Comparison of ENCODE assay signal across 25 cellular contexts in genomic region chr10:91975438-91975837, GRCh38. TPM values are rescaled to one million over a fixed set of nuclear protein-coding genes. Genes with fewer than 3 reads are reported as not detected.
DNase-seq lines count a peak whose midpoint lies in the region; ATAC-seq, FAIRE-seq and TF ChIP-seq lines count a peak whose summit lies in the region.
"Had no signal": no experiment of that assay in that cellular context is flagged by ENCODE, and none has a peak within 500 bp of the region (broad histone marks: within the 10 kb centered on the region; RNA-seq: fewer than 3 reads in every experiment).

No MANE protein-coding gene starts in this region.

- H3K4me1 ChIP-seq in astrocyte (ENCODE audit: insufficient read depth, low read length) = peaks cover 26% of the 10 kb centered on the region
- H3K4me1 ChIP-seq: testis, uterus had no signal

- no peak overlapping the region for H2AFZ ChIP-seq in astrocyte (ENCODE audit: low read depth, low read length)

- H3K4me3 Mint-ChIP-seq in activated naive CD4-positive, alpha-beta T cell treated with anti-CD3 and anti-CD28 coated beads for 36 hours = no peak overlapping the region
- no peak overlapping the region for H3K4me3 Mint-ChIP-seq in astrocyte (ENCODE audit: unreplicated experiment)
- H3K4me3 Mint-ChIP-seq: naive B cell had no signal

- H3K36me3 Mint-ChIP-seq in activated naive CD4-positive, alpha-beta T cell treated with anti-CD3 and anti-CD28 coated beads for 36 hours (ENCODE audit: low read depth) = peaks cover 26% of the 10 kb centered on the region
- H3K36me3 Mint-ChIP-seq in astrocyte (ENCODE audit: low read depth, unreplicated experiment) = peaks cover 9% of the 10 kb centered on the region

- TF ChIP-seq CTCF in astrocyte (IDR thresholded peaks at IDR 0.05; ENCODE audit: insufficient read depth, low read depth, low read length) (no peak), GM13977 (IDR thresholded peaks at IDR 0.05; ENCODE audit: extremely low read depth, insufficient read depth, missing control alignments) (no peak)

- peak overlapping the region; percentile 73 for H3K27ac Mint-ChIP-seq in activated naive CD4-positive, alpha-beta T cell treated with anti-CD3 and anti-CD28 coated beads for 36 hours
- H3K27ac Mint-ChIP-seq in astrocyte (ENCODE audit: unreplicated experiment) = peak overlapping the region; percentile 90

- H3K4me3 ChIP-seq in astrocyte (ENCODE audit: insufficient read depth, low read depth, low read length) = no peak overlapping the region
- no peak overlapping the region for H3K4me3 ChIP-seq in H7 (ENCODE audit: insufficient read depth, low read depth, low read length)
- H3K4me3 ChIP-seq: body of pancreas, heart left ventricle, SK-N-MC, testis, uterus had no signal

- H3K27me3 ChIP-seq in astrocyte (ENCODE audit: insufficient read depth, low read length) (no peaks in the 10 kb centered on the region), H7 (ENCODE audit: control insufficient read depth, insufficient read depth, low read length) (no peaks in the 10 kb centered on the region)
- H3K27me3 ChIP-seq: body of pancreas, heart left ventricle, testis, uterus had no signal

- H4K20me1 ChIP-seq in astrocyte (ENCODE audit: insufficient read depth, low read length) = no peaks in the 10 kb centered on the region

- DNase-seq in activated naive CD4-positive, alpha-beta T cell treated with anti-CD3 and anti-CD28 coated beads for 36 hours = no peak
- no peak for DNase-seq in activated naive CD4-positive, alpha-beta T cell (lab: John Stamatoyannopoulos, UW)
- DNase-seq in M059J (ENCODE audit: low read depth) = peak; percentile 17
- no peak for DNase-seq in astrocyte (ENCODE audit: low read depth)
- no peak for DNase-seq in stimulated activated naive CD8-positive, alpha-beta T cell treated with anti-CD3 and anti-CD28 coated beads, Interleukin-15, Interleukin-2, amounts not matched to agents 100 U/mL and 50 U/mL, for 24 hours
- no peak for DNase-seq in H7
- no peak for DNase-seq in GM13977 (ENCODE audit: low spot score)
- no peak for DNase-seq in NCI-H2107 treated with DMSO at 0.1 percent for 48 hours (lab: John Stamatoyannopoulos, UW; ENCODE audit: unreplicated experiment)
- DNase-seq: activated CD4-positive, alpha-beta T cell treated with anti-CD3 and anti-CD28 coated beads, Interleukin-2, amount 50 U/mL, for 48 hours; body of pancreas; cerebellar nuclear complex; heart left ventricle; left cardiac atrium; mesendoderm; naive B cell; NCI-H1105; NCI-H1930; NCI-H69; stimulated activated CD4-positive, alpha-beta T cell treated with anti-CD3 and anti-CD28 coated beads, Interleukin-1b, Interleukin-23, amount 100 ng/mL, for 48 hours; T-helper 2 cell; testis; uterus had no signal

- H3K36me3 ChIP-seq in astrocyte (ENCODE audit: insufficient read depth, low read length) (peaks cover 6% of the 10 kb centered on the region), H7 (replicated peaks; ENCODE audit: control insufficient read depth, insufficient read depth, low read length) (no peaks in the 10 kb centered on the region)
- H3K36me3 ChIP-seq: uterus had no signal

- peak; percentile 79 for ATAC-seq in stimulated activated naive CD8-positive, alpha-beta T cell treated with anti-CD3 and anti-CD28 coated beads, Interleukin-15, Interleukin-2, amounts not matched to agents 100 U/mL and 50 U/mL, for 24 hours
- ATAC-seq: body of pancreas had no signal

- H3K9me3 Mint-ChIP-seq in activated naive CD4-positive, alpha-beta T cell treated with anti-CD3 and anti-CD28 coated beads for 36 hours = no peaks in the 10 kb centered on the region
- no peaks in the 10 kb centered on the region for H3K9me3 Mint-ChIP-seq in astrocyte (ENCODE audit: unreplicated experiment)

- peak overlapping the region; percentile 29 for H3K4me2 ChIP-seq in astrocyte (ENCODE audit: low read length)

- in situ Hi-C loops in GM13977 (cut with MboI; ENCODE audit: low pct_unique_long_range_greater_than_20kb, low sequenced_read_pairs, unreplicated experiment) = no loop called here

- H3K27me3 Mint-ChIP-seq in activated naive CD4-positive, alpha-beta T cell treated with anti-CD3 and anti-CD28 coated beads for 36 hours (ENCODE audit: low read depth) = no peaks in the 10 kb centered on the region
- no peaks in the 10 kb centered on the region for H3K27me3 Mint-ChIP-seq in astrocyte (ENCODE audit: low read depth, unreplicated experiment)
- H3K27me3 Mint-ChIP-seq: naive B cell had no signal

- peaks cover 37% of the 10 kb centered on the region for H3K4me1 Mint-ChIP-seq in activated naive CD4-positive, alpha-beta T cell treated with anti-CD3 and anti-CD28 coated beads for 36 hours (ENCODE audit: low read depth)
- H3K4me1 Mint-ChIP-seq in astrocyte (ENCODE audit: low read depth, unreplicated experiment) = peaks cover 31% of the 10 kb centered on the region

- FAIRE-seq in astrocyte (lab: Jason Lieb, UNC) = no peak
- FAIRE-seq: GM12892 had no signal

- intact Hi-C loops in activated naive CD4-positive, alpha-beta T cell treated with anti-CD3 and anti-CD28 coated beads for 36 hours (cut with micrococcal nuclease) = loop anchor here (1.0 to 2.0 kb wide), 5 partner anchors 12 to 176 kb away; partner anchors contain the start of gene BTAF1

- CTCF ChIA-PET in activated naive CD4-positive, alpha-beta T cell treated with anti-CD3 and anti-CD28 coated beads for 36 hours (lab: Charles Lee) = no interaction called here

- H3K27ac ChIP-seq in astrocyte (ENCODE audit: low read depth, low read length) = peak overlapping the region; percentile 63
- H3K27ac ChIP-seq: body of pancreas, heart left ventricle, RWPE1, SK-N-MC, testis, uterus had no signal

- no peaks in the 10 kb centered on the region for H3K79me2 ChIP-seq in astrocyte (ENCODE audit: insufficient read depth, low read length)

- H3K9me3 ChIP-seq in astrocyte (ENCODE audit: insufficient read depth, low read depth, low read length) = no peaks in the 10 kb centered on the region
- H3K9me3 ChIP-seq: body of pancreas, heart left ventricle, testis, uterus had no signal

- no peak overlapping the region for H3K9ac ChIP-seq in astrocyte (ENCODE audit: low read length)

RNA-seq across cellular contexts. Expression of gene BTAF1, which starts 51.9 kb away (rescaled TPM):
- 10 to 100 TPM; 42.6 to 43.6 TPM for total RNA-seq in activated naive CD4-positive, alpha-beta T cell treated with anti-CD3 and anti-CD28 coated beads for 36 hours
- 11.2 and 16.6 TPM in 2 replicates for total RNA-seq in M059J (2014; rRNA removed; shearing (Covaris generic))
- total RNA-seq in astrocyte = 29.2 and 30.8 TPM in 2 replicates
- 23.8 and 46.5 TPM in 2 replicates for total RNA-seq in H7 (2014; rRNA removed; shearing (Covaris generic))
